ENCODE assay signal across 1 cellular context in genomic region chr15:23039151-23039916, GRCh38.
A peak's percentile ranks its signal among the peaks of the same experiment; 100 is the strongest.
TF ChIP-seq lines count a peak whose summit lies in the region.

Gene TUBGCP5, minus strand, starts transcription at chr15:23039569. Its CDS starts 26 bp downstream, at chr15:23039543.

TF ChIP-seq in SK-N-SH, 30 proteins besides CTCF, POLR2A, EP300 and RAD21 (continued from another document):
- TF ChIP-seq, protein P1, sequence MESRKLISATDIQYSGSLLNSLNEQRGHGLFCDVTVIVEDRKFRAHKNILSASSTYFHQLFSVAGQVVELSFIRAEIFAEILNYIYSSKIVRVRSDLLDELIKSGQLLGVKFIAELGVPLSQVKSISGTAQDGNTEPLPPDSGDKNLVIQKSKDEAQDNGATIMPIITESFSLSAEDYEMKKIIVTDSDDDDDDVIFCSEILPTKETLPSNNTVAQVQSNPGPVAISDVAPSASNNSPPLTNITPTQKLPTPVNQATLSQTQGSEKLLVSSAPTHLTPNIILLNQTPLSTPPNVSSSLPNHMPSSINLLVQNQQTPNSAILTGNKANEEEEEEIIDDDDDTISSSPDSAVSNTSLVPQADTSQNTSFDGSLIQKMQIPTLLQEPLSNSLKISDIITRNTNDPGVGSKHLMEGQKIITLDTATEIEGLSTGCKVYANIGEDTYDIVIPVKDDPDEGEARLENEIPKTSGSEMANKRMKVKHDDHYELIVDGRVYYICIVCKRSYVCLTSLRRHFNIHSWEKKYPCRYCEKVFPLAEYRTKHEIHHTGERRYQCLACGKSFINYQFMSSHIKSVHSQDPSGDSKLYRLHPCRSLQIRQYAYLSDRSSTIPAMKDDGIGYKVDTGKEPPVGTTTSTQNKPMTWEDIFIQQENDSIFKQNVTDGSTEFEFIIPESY (IDR thresholded peaks at IDR 0.05; ENCODE audit: borderline replicate concordance, low read depth) = peak; percentile 100
- TF ChIP-seq FOXM1 (IDR thresholded peaks at IDR 0.05; ENCODE audit: low read depth) (no peak), GABPA (IDR thresholded peaks at IDR 0.05; ENCODE audit: low read depth) (no peak), TCF12 (IDR thresholded peaks at IDR 0.05) (no peak), MXI1 (IDR thresholded peaks at IDR 0.05; ENCODE audit: low read depth, low read length) (peak; percentile 66; the same call in 1 of the 2 replicates), SMC3 (IDR thresholded peaks at IDR 0.05; ENCODE audit: low read depth, low read length) (no peak), FOXJ3 (CRISPR knock-in tag; IDR thresholded peaks at IDR 0.05) (no peak), GATA2 (CRISPR knock-in tag; IDR thresholded peaks at IDR 0.05) (no peak)
- TF ChIP-seq, protein P2, sequence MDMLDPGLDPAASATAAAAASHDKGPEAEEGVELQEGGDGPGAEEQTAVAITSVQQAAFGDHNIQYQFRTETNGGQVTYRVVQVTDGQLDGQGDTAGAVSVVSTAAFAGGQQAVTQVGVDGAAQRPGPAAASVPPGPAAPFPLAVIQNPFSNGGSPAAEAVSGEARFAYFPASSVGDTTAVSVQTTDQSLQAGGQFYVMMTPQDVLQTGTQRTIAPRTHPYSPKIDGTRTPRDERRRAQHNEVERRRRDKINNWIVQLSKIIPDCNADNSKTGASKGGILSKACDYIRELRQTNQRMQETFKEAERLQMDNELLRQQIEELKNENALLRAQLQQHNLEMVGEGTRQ (IDR thresholded peaks at IDR 0.05; ENCODE audit: borderline replicate concordance, low read depth, low read length) = no peak
